ENCODE assay signal across 1 cellular context in the genomic region with DNA sequence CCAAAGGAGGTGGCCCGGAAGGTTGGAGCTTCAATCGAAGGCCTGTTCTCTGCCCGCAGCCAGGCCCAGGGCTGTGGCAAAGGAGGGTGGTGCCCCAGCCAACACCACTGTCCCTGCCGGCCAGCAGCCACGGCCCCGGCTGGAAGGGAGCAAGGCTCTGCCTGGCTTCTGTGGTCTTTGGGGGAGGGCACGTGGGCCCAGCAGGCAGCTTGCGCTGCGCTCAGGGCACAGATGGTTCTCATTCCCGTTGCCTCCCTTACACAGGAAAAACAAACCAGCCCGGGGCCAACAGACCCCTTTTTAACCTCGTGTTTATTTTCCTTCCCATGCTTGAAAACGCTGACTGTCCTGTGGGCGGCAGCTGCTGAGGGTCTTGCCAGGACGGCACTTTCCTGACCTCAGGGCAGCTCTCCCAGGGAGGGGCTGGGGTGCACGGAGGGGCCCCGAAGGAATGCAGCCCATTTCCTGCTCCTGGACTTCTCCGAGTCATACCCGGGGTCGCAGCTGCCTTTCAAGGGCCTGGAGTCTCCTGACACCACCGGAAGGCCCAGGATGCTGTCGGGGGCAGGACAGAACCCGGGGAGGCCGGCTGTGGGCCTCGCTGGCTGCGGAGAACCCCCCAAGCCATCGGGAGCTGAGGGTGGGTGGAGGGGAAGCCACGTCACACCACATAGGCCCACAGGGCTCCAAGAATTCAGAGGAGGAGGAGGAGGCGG.
TF ChIP-seq lines count a peak whose summit lies in the region.

No MANE protein-coding gene starts in this region.

TF ChIP-seq in neural cell, 6 proteins besides CTCF, POLR2A, EP300 and RAD21 (continued from another document):
- TF ChIP-seq EZH2 (IDR thresholded peaks at IDR 0.05; ENCODE audit: borderline replicate concordance, insufficient read depth, low read length, poor library complexity, severe bottlenecking) = no peak
TF ChIP-seq in neural cell: peak in this region for 0.
